1 cellular context compared by ENCODE assay signal in genomic region chr2:138182276-138182675, GRCh38.
TF ChIP-seq lines count a peak whose summit lies in the region.

No MANE protein-coding gene starts in this region.

TF ChIP-seq in GM23338, 12 proteins besides CTCF, POLR2A, EP300 and RAD21 (continued from another document):
- TF ChIP-seq ZNF462 (CRISPR knock-in tag; IDR thresholded peaks at IDR 0.05) (no peak), JUNB (IDR thresholded peaks at IDR 0.05; ENCODE audit: unreplicated experiment) (no peak), POLR2AphosphoS5 (IDR thresholded peaks at IDR 0.05; ENCODE audit: low read depth) (no peak), EZH2phosphoT487 (IDR thresholded peaks at IDR 0.05; ENCODE audit: unreplicated experiment) (no peak), REST (IDR thresholded peaks at IDR 0.05; ENCODE audit: unreplicated experiment) (no peak), NANOG (IDR thresholded peaks at IDR 0.05; ENCODE audit: borderline replicate concordance) (no peak), EZH2 (IDR thresholded peaks at IDR 0.05; ENCODE audit: low read depth, unreplicated experiment) (no peak), CREB1 (CRISPR knock-in tag; IDR thresholded peaks at IDR 0.05; ENCODE audit: low read depth) (no peak), ZNF331 (CRISPR knock-in tag; IDR thresholded peaks at IDR 0.05; ENCODE audit: low read depth) (no peak)
